ENCODE assay signal across 21 cellular contexts in genomic region chr7:92403760-92404074, GRCh38. TPM values are rescaled to one million over a fixed set of nuclear protein-coding genes. Genes with fewer than 3 reads are reported as not detected.
DNase-seq lines count a peak whose midpoint lies in the region; ATAC-seq and TF ChIP-seq lines count a peak whose summit lies in the region.
"Had no signal": no experiment of that assay in that cellular context is flagged by ENCODE, and none has a peak within 500 bp of the region (broad histone marks: within the 10 kb centered on the region; RNA-seq: fewer than 3 reads in every experiment).

No MANE protein-coding gene starts in this region.

- H3K9me2 ChIP-seq in GM23338 (ENCODE audit: insufficient read depth) = no peaks in the 10 kb centered on the region

- no peak for TF ChIP-seq CTCF in GM23338 (conservative IDR thresholded peaks at IDR 0.05; ENCODE audit: low read depth in 2 of 2)
- TF ChIP-seq CTCF in dorsolateral prefrontal cortex (IDR thresholded peaks at IDR 0.05 in 54 of 56, conservative IDR thresholded peaks at IDR 0.05 in 2 of 56; ENCODE audit: low read depth in 1 of 56, partially characterized antibody in 56 of 56) = no peak
- TF ChIP-seq CTCF in nephron progenitor cell (IDR thresholded peaks at IDR 0.05) = no peak

- H3K9me3 Mint-ChIP-seq in T-helper 2 cell treated with Interferon-gamma antibody and Interleukin-4, amounts not matched to agents 5 μg/mL and 100 μg/mL, for 36 hours = no peaks in the 10 kb centered on the region
- H3K9me3 Mint-ChIP-seq in GM23338 = no peaks in the 10 kb centered on the region
- no peaks in the 10 kb centered on the region for H3K9me3 Mint-ChIP-seq in nephron progenitor cell
- H3K9me3 Mint-ChIP-seq: activated CD4-positive, alpha-beta memory T cell treated with anti-CD3 and anti-CD28 coated beads, Interleukin-2, amount 10 ng/mL, durations not matched to agents 7 days and 5 days; T-cell had no signal

- H2AFZ ChIP-seq in GM23338 = no peak overlapping the region

- peak; percentile 47 for ATAC-seq in GM23338
- no peak for ATAC-seq in GM19397 (IDR thresholded peaks at IDR 0.05; ENCODE audit: unreplicated experiment)
- ATAC-seq: pancreas had no signal

- H4K20me1 ChIP-seq in GM23338 (replicated peaks; ENCODE audit: insufficient read depth) = no peaks in the 10 kb centered on the region

- H3K27ac ChIP-seq in GM23338 (ENCODE audit: low read depth) (peak overlapping the region; percentile 73; the same call in 1 of the 2 replicates), dorsolateral prefrontal cortex (peak overlapping the region in 44 of 59 donors; percentile 2 to 71 (median 48))
- H3K27ac ChIP-seq: KMS-11, left lung, pancreas, SJSA1 had no signal

- H3K27me3 ChIP-seq in GM23338 (ENCODE audit: insufficient read depth) (no peaks in the 10 kb centered on the region), dorsolateral prefrontal cortex (no peaks in the 10 kb centered on the region)
- H3K27me3 ChIP-seq: left lung, pancreas, SJSA1 had no signal

- H3K4me3 ChIP-seq in GM23338 (no peak overlapping the region), dorsolateral prefrontal cortex (no peak overlapping the region)
- H3K4me3 ChIP-seq: left lung, pancreas, SJSA1, skin epidermis had no signal

- no peaks in the 10 kb centered on the region for H3K79me2 ChIP-seq in GM23338 (replicated peaks; ENCODE audit: insufficient read depth)

- H3K4me2 ChIP-seq in GM23338 = no peak overlapping the region
- H3K4me2 ChIP-seq: KMS-11 had no signal

- H3K4me3 Mint-ChIP-seq in T-helper 2 cell treated with Interferon-gamma antibody and Interleukin-4, amounts not matched to agents 5 μg/mL and 100 μg/mL, for 36 hours = no peak overlapping the region
- H3K4me3 Mint-ChIP-seq in GM23338 (no peak overlapping the region), nephron progenitor cell (no peak overlapping the region)
- H3K4me3 Mint-ChIP-seq: activated CD4-positive, alpha-beta memory T cell treated with anti-CD3 and anti-CD28 coated beads, Interleukin-2, amount 10 ng/mL, durations not matched to agents 7 days and 5 days; T-cell had no signal

- no peaks in the 10 kb centered on the region; the same call in 1 of the 2 replicates for H3F3A ChIP-seq in GM23338 (replicated peaks; ENCODE audit: low read depth)

- H3K36me3 ChIP-seq in GM23338 (ENCODE audit: insufficient read depth) = no peaks in the 10 kb centered on the region; the same call in 1 of the 2 replicates

- H3K4me1 Mint-ChIP-seq in T-helper 2 cell treated with Interferon-gamma antibody and Interleukin-4, amounts not matched to agents 5 μg/mL and 100 μg/mL, for 36 hours (ENCODE audit: low read depth) = peaks cover 16% of the 10 kb centered on the region
- peaks cover 10% of the 10 kb centered on the region for H3K4me1 Mint-ChIP-seq in GM23338
- peaks cover 16% of the 10 kb centered on the region for H3K4me1 Mint-ChIP-seq in nephron progenitor cell

- intact Hi-C loops in dorsolateral prefrontal cortex (cut with DNase I) = no loop called here

- peak overlapping the region; percentile 21 for H3K27ac Mint-ChIP-seq in T-helper 2 cell treated with Interferon-gamma antibody and Interleukin-4, amounts not matched to agents 5 μg/mL and 100 μg/mL, for 36 hours
- H3K27ac Mint-ChIP-seq in GM23338 (no peak overlapping the region), nephron progenitor cell (peak overlapping the region; percentile 57)
- H3K27ac Mint-ChIP-seq: activated CD4-positive, alpha-beta memory T cell treated with anti-CD3 and anti-CD28 coated beads, Interleukin-2, amount 10 ng/mL, durations not matched to agents 7 days and 5 days had no signal

- no peaks in the 10 kb centered on the region for H3K4me1 ChIP-seq in GM23338 (ENCODE audit: insufficient read depth)
- H3K4me1 ChIP-seq: left lung, pancreas, SJSA1 had no signal

- H3K27me3 Mint-ChIP-seq in T-helper 2 cell treated with Interferon-gamma antibody and Interleukin-4, amounts not matched to agents 5 μg/mL and 100 μg/mL, for 36 hours (ENCODE audit: low read depth) = no peaks in the 10 kb centered on the region
- H3K27me3 Mint-ChIP-seq in GM23338 (ENCODE audit: insufficient read depth, low read depth, poor library complexity) (no peaks in the 10 kb centered on the region), nephron progenitor cell (ENCODE audit: low read depth, poor library complexity) (no peaks in the 10 kb centered on the region)
- H3K27me3 Mint-ChIP-seq: T-cell had no signal

- peaks cover 4% of the 10 kb centered on the region for H3K36me3 Mint-ChIP-seq in T-helper 2 cell treated with Interferon-gamma antibody and Interleukin-4, amounts not matched to agents 5 μg/mL and 100 μg/mL, for 36 hours (ENCODE audit: low read depth)
- H3K36me3 Mint-ChIP-seq in GM23338 (ENCODE audit: low read depth) = peaks cover 4% of the 10 kb centered on the region
- H3K36me3 Mint-ChIP-seq in nephron progenitor cell (ENCODE audit: low read depth) = peaks cover 1% of the 10 kb centered on the region

- no peak for DNase-seq in T-helper 2 cell treated with Interferon-gamma antibody and Interleukin-4, amounts not matched to agents 5 μg/mL and 100 μg/mL, for 36 hours (ENCODE audit: low spot score)
- DNase-seq in T-helper 2 cell (no peak), GM23338 (ENCODE audit: low spot score) (no peak), dorsolateral prefrontal cortex (no peak), nephron progenitor cell (no peak), kidney tubule cell (ENCODE audit: low spot score) (no peak)
- DNase-seq in stimulated activated naive CD4-positive, alpha-beta T cell treated with Interleukin-2 at 50 U/mL for 16 hours (lab: John Stamatoyannopoulos, UW) = no peak
- DNase-seq: 8988T, aorta, hippocampal formation, left lung, NCI-H1417 treated with DMSO at 0.1 percent for 48 hours, NCI-H2081, pancreas, retina had no signal

TF ChIP-seq in GM23338, 12 proteins besides CTCF, POLR2A, EP300 and RAD21 (continues in another document):
- TF ChIP-seq STAT1 (IDR thresholded peaks at IDR 0.05; ENCODE audit: unreplicated experiment) (no peak), POLR2AphosphoS5 (IDR thresholded peaks at IDR 0.05; ENCODE audit: low read depth) (no peak), EZH2phosphoT487 (IDR thresholded peaks at IDR 0.05; ENCODE audit: unreplicated experiment) (no peak), EZH2 (IDR thresholded peaks at IDR 0.05; ENCODE audit: low read depth, unreplicated experiment) (no peak), JUNB (IDR thresholded peaks at IDR 0.05; ENCODE audit: unreplicated experiment) (no peak), ZNF114 (CRISPR knock-in tag; IDR thresholded peaks at IDR 0.05) (no peak), NANOG (IDR thresholded peaks at IDR 0.05; ENCODE audit: borderline replicate concordance) (no peak), CREB1 (CRISPR knock-in tag; IDR thresholded peaks at IDR 0.05; ENCODE audit: low read depth) (no peak), ZNF331 (CRISPR knock-in tag; IDR thresholded peaks at IDR 0.05; ENCODE audit: low read depth) (no peak), ETS1 (IDR thresholded peaks at IDR 0.05) (no peak)
- TF ChIP-seq, protein P1, sequence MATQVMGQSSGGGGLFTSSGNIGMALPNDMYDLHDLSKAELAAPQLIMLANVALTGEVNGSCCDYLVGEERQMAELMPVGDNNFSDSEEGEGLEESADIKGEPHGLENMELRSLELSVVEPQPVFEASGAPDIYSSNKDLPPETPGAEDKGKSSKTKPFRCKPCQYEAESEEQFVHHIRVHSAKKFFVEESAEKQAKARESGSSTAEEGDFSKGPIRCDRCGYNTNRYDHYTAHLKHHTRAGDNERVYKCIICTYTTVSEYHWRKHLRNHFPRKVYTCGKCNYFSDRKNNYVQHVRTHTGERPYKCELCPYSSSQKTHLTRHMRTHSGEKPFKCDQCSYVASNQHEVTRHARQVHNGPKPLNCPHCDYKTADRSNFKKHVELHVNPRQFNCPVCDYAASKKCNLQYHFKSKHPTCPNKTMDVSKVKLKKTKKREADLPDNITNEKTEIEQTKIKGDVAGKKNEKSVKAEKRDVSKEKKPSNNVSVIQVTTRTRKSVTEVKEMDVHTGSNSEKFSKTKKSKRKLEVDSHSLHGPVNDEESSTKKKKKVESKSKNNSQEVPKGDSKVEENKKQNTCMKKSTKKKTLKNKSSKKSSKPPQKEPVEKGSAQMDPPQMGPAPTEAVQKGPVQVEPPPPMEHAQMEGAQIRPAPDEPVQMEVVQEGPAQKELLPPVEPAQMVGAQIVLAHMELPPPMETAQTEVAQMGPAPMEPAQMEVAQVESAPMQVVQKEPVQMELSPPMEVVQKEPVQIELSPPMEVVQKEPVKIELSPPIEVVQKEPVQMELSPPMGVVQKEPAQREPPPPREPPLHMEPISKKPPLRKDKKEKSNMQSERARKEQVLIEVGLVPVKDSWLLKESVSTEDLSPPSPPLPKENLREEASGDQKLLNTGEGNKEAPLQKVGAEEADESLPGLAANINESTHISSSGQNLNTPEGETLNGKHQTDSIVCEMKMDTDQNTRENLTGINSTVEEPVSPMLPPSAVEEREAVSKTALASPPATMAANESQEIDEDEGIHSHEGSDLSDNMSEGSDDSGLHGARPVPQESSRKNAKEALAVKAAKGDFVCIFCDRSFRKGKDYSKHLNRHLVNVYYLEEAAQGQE (IDR thresholded peaks at IDR 0.05; ENCODE audit: unreplicated experiment) = no peak

RNA-seq across cellular contexts. Expression of gene GATAD1, which starts 43.6 kb away (rescaled TPM):
- 27.9 and 30.8 TPM in 2 replicates for total RNA-seq in GM23338 (2014; rRNA removed; shearing (Covaris generic))
- polyA plus RNA-seq in GM23338 (2016; fragmentation: Nextera tagmentation; extraction: Ambion mirVana) = 15.1 and 15.4 TPM in 2 replicates
- 10 to 100 TPM; 31.7 to 95.3 (median 53.2) TPM for total RNA-seq in dorsolateral prefrontal cortex
